Comparison of ENCODE assay signal across 1 cellular context in genomic region chr5:97231025-97231636, GRCh38.
TF ChIP-seq lines count a peak whose summit lies in the region.

No MANE protein-coding gene starts in this region.

TF ChIP-seq in endothelial cell of umbilical vein, 7 proteins besides CTCF, POLR2A, EP300 and RAD21 (continued from another document):
- TF ChIP-seq MYC (IDR thresholded peaks at IDR 0.05; ENCODE audit: low read depth, low read length) (no peak), JUN (IDR thresholded peaks at IDR 0.05; ENCODE audit: borderline replicate concordance, insufficient read depth, insufficient read length, low read depth) (no peak), POLR2AphosphoS5 (IDR thresholded peaks at IDR 0.05; ENCODE audit: insufficient read depth, low read depth, low read length) (no peak), MAX (IDR thresholded peaks at IDR 0.05; ENCODE audit: insufficient read depth, insufficient read length) (no peak), GATA2 (IDR thresholded peaks at IDR 0.05; ENCODE audit: insufficient read depth, insufficient read length, low read depth, low read length) (no peak)
TF ChIP-seq in endothelial cell of umbilical vein: peak in this region for 0.
